In the genomic region with DNA sequence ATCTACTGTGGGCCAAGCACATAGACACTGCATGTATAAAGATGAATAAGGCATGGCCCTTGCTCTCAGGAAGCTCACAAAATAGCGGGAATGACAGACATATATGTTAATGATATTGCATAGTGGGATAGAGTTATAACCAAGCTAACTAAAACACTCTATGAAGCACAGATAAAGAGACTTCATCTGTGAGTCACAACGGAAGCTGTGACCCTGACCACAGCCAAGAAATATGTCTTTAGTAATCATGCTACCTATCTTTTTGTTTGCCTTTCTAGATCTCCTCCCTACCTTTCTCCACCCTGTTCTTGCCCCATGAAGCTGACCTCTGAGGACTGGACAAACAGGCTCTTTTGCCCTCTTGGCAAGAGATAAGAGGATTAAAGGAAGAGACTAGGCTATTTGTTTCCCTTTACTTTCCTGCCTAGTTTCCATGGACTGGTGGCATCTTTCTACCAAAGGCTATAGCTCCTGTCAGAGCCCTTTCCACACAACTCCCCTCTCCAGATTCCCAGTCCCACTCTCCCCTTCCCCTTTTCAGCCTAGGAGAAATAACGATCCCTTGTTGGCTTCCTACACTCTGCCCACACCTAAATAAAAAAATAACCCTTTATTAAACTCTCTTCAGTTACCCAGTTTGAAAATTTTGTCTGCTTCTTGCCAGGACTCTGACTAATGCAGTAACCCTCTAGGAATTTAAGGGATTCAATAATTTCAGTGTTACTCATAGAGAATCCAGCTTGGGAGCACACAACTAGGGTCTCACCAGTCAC, we compare ENCODE assay signal across 10 cellular contexts.
A peak's percentile ranks its signal among the peaks of the same experiment; 100 is the strongest.
DNase-seq lines count a peak whose midpoint lies in the region; ATAC-seq, FAIRE-seq and TF ChIP-seq lines count a peak whose summit lies in the region.
"Had no signal": no experiment of that assay in that cellular context is flagged by ENCODE, and none has a peak within 500 bp of the region (broad histone marks: within the 10 kb centered on the region; RNA-seq: fewer than 3 reads in every experiment).

No MANE protein-coding gene starts in this region.

- TF ChIP-seq CTCF in WI38 (IDR thresholded peaks at IDR 0.05; ENCODE audit: low read depth, low read length) (no peak), D721Med (IDR thresholded peaks at IDR 0.05; ENCODE audit: insufficient read depth, missing control alignments) (no peak), OCI-LY7 (conservative IDR thresholded peaks at IDR 0.05; ENCODE audit: low read length) (no peak)

- no peak overlapping the region for H3K27ac Mint-ChIP-seq in stimulated activated naive CD8-positive, alpha-beta T cell treated with anti-CD3 and anti-CD28 coated beads, Interleukin-15, amount 100 ng/mL, for 72 hours
- H3K27ac Mint-ChIP-seq: activated naive CD8-positive, alpha-beta T cell treated with anti-CD3 and anti-CD28 coated beads, Interleukin-2, amount 10 ng/mL, durations not matched to agents 7 days and 5 days had no signal

- no peaks in the 10 kb centered on the region for H3K9me3 ChIP-seq in OCI-LY7 (ENCODE audit: low read length)

- no peak for FAIRE-seq in D721Med (lab: Jason Lieb, UNC)

- no peaks in the 10 kb centered on the region for H3K9me3 Mint-ChIP-seq in stimulated activated naive CD8-positive, alpha-beta T cell treated with anti-CD3 and anti-CD28 coated beads, Interleukin-15, amount 100 ng/mL, for 72 hours
- H3K9me3 Mint-ChIP-seq: activated naive CD8-positive, alpha-beta T cell treated with anti-CD3 and anti-CD28 coated beads, Interleukin-2, amount 10 ng/mL, durations not matched to agents 7 days and 5 days had no signal

- H3K4me2 ChIP-seq in OCI-LY7 (ENCODE audit: low read length) = no peak overlapping the region

- no peak for DNase-seq in stimulated activated naive CD8-positive, alpha-beta T cell treated with anti-CD3 and anti-CD28 coated beads, Interleukin-15, Interleukin-2, amounts not matched to agents 100 U/mL and 50 U/mL, for 24 hours
- DNase-seq in stimulated activated naive CD8-positive, alpha-beta T cell treated with anti-CD3 and anti-CD28 coated beads, Interleukin-15, amount 100 ng/mL, for 72 hours = no peak
- DNase-seq in iris pigment epithelial cell (ENCODE audit: low read depth) = peak; percentile 82
- DNase-seq in D721Med (ENCODE audit: insufficient read length, low spot score) = no peak
- DNase-seq in GF-D8 (lab: John Stamatoyannopoulos, UW) = no peak
- no peak for DNase-seq in OCI-LY7 (ENCODE audit: low spot score)
- DNase-seq: activated naive CD8-positive, alpha-beta T cell treated with anti-CD3 and anti-CD28 coated beads, Interleukin-2, amount 10 ng/mL, durations not matched to agents 7 days and 5 days; NCI-H1694 treated with DMSO at 0.1 percent for 48 hours had no signal

- H3K4me3 ChIP-seq in WI38 (ENCODE audit: low read depth, low read length) = peak overlapping the region; percentile 33; the same call in 1 of the 2 replicates
- H3K4me3 ChIP-seq in OCI-LY7 (ENCODE audit: low read depth, low read length, poor library complexity, severe bottlenecking) = no peak overlapping the region

- POLR2A ChIA-PET in OCI-LY7 (lab: Charles Lee) = interaction anchor here (0.5 to 0.9 kb wide), 2 partner anchors 11 to 395 kb away, joined by 3 to 4 read pairs; no protein-coding TSS in a partner anchor

- no peaks in the 10 kb centered on the region for H3K4me1 Mint-ChIP-seq in stimulated activated naive CD8-positive, alpha-beta T cell treated with anti-CD3 and anti-CD28 coated beads, Interleukin-15, amount 100 ng/mL, for 72 hours
- H3K4me1 Mint-ChIP-seq: activated naive CD8-positive, alpha-beta T cell treated with anti-CD3 and anti-CD28 coated beads, Interleukin-2, amount 10 ng/mL, durations not matched to agents 7 days and 5 days had no signal

- H3K36me3 ChIP-seq in OCI-LY7 (ENCODE audit: insufficient read depth, low read length) = no peaks in the 10 kb centered on the region

- H3K27ac ChIP-seq in OCI-LY7 (ENCODE audit: low read depth, low read length, poor library complexity, severe bottlenecking) = no peak overlapping the region

- no peaks in the 10 kb centered on the region for H3K9me2 ChIP-seq in OCI-LY7 (ENCODE audit: insufficient read depth, low read length)

- no peaks in the 10 kb centered on the region for H3K27me3 Mint-ChIP-seq in stimulated activated naive CD8-positive, alpha-beta T cell treated with anti-CD3 and anti-CD28 coated beads, Interleukin-15, amount 100 ng/mL, for 72 hours
- H3K27me3 Mint-ChIP-seq: activated naive CD8-positive, alpha-beta T cell treated with anti-CD3 and anti-CD28 coated beads, Interleukin-2, amount 10 ng/mL, durations not matched to agents 7 days and 5 days had no signal

- H3K4me3 Mint-ChIP-seq in stimulated activated naive CD8-positive, alpha-beta T cell treated with anti-CD3 and anti-CD28 coated beads, Interleukin-15, amount 100 ng/mL, for 72 hours = no peak overlapping the region
- H3K4me3 Mint-ChIP-seq: activated naive CD8-positive, alpha-beta T cell treated with anti-CD3 and anti-CD28 coated beads, Interleukin-2, amount 10 ng/mL, durations not matched to agents 7 days and 5 days had no signal

- CTCF ChIA-PET in OCI-LY7 (lab: Charles Lee; ENCODE audit: unreplicated experiment) = no interaction called here

- BruUV-seq in OCI-LY7 (replicated peaks; lab: Mats Ljungman, UMichigan) = no TSS peak

- no peak overlapping the region for H2AFZ ChIP-seq in OCI-LY7 (ENCODE audit: low read length)

- intact Hi-C loops in OCI-LY7 (cut with micrococcal nuclease; ENCODE audit: unreplicated experiment) = no loop called here

- no peaks in the 10 kb centered on the region for H4K20me1 ChIP-seq in OCI-LY7 (ENCODE audit: insufficient read depth, low read length)

- no peaks in the 10 kb centered on the region for H3K79me2 ChIP-seq in OCI-LY7 (ENCODE audit: insufficient read depth, low read depth, low read length)

- ATAC-seq in stimulated activated naive CD8-positive, alpha-beta T cell treated with anti-CD3 and anti-CD28 coated beads, Interleukin-15, Interleukin-2, amounts not matched to agents 100 U/mL and 50 U/mL, for 24 hours = peak; percentile 36
- ATAC-seq in stimulated activated naive CD8-positive, alpha-beta T cell treated with anti-CD3 and anti-CD28 coated beads, Interleukin-15, amount 100 ng/mL, for 72 hours = no peak
- no peak for ATAC-seq in HG02571 (IDR thresholded peaks at IDR 0.05; ENCODE audit: unreplicated experiment)

- no peaks in the 10 kb centered on the region for H3K4me1 ChIP-seq in OCI-LY7 (ENCODE audit: insufficient read depth, low read length, poor library complexity, severe bottlenecking)
